ENCODE assay signal across 8 cellular contexts in genomic region chr15:69666441-69666882, GRCh38.
DNase-seq lines count a peak whose midpoint lies in the region; ATAC-seq and TF ChIP-seq lines count a peak whose summit lies in the region.

No MANE protein-coding gene starts in this region.

- DNase-seq in LHCN-M2 (ENCODE audit: low read depth), result peak; percentile 14
- DNase-seq in astrocyte of the spinal cord (ENCODE audit: low read depth, low spot score), result peak; percentile 10
- DNase-seq in pons (ENCODE audit: low spot score), result peak; percentile 42
- no peak for DNase-seq in globus pallidus (ENCODE audit: low spot score)
- no peak for DNase-seq in NCI-H748 treated with DMSO at 0.1 percent for 48 hours (lab: John Stamatoyannopoulos, UW)
- no peak for DNase-seq in HEK293T (ENCODE audit: extremely low spot score)
- DNase-seq in KBM-7, result no peak

- ATAC-seq in GM18868 (IDR thresholded peaks at IDR 0.05; ENCODE audit: unreplicated experiment), result peak; percentile 30

- H3K4me3 ChIP-seq in astrocyte of the spinal cord (ENCODE audit: low read depth, low read length), result no peak overlapping the region

- POLR2A ChIA-PET in HEK293T (lab: Yijun Ruan, JAX), result no interaction called here

- in situ Hi-C loops in astrocyte of the spinal cord (cut with HindIII; ENCODE audit: low sequenced_read_pairs), result no loop called here
- in situ Hi-C loops in KBM-7 (cut with MboI; ENCODE audit: low pct_unique_long_range_greater_than_20kb, low sequenced_read_pairs), result no loop called here

- CTCF ChIA-PET in HEK293T (lab: Yijun Ruan, JAX), result no interaction called here

- TF ChIP-seq CTCF in astrocyte of the spinal cord (IDR thresholded peaks at IDR 0.05; ENCODE audit: low read depth, low read length), result no peak

TF ChIP-seq in HEK293T, 16 proteins besides CTCF, POLR2A, EP300 and RAD21:
- TF ChIP-seq CTBP1 (IDR thresholded peaks at IDR 0.05; ENCODE audit: borderline replicate concordance), result no peak

Comparison
In these comparisons a context has a peak if more than half of its experiments do, and no peak if none do; other contexts are left out.
1. DNase-seq: peak in LHCN-M2 (single experiment), astrocyte of the spinal cord (single experiment) and pons (single experiment); none in globus pallidus (single experiment), NCI-H748 treated with DMSO at 0.1 percent for 48 hours (single experiment), HEK293T (single experiment) and KBM-7 (single experiment).